Comparison of ENCODE assay signal across 13 cellular contexts in the genomic region with DNA sequence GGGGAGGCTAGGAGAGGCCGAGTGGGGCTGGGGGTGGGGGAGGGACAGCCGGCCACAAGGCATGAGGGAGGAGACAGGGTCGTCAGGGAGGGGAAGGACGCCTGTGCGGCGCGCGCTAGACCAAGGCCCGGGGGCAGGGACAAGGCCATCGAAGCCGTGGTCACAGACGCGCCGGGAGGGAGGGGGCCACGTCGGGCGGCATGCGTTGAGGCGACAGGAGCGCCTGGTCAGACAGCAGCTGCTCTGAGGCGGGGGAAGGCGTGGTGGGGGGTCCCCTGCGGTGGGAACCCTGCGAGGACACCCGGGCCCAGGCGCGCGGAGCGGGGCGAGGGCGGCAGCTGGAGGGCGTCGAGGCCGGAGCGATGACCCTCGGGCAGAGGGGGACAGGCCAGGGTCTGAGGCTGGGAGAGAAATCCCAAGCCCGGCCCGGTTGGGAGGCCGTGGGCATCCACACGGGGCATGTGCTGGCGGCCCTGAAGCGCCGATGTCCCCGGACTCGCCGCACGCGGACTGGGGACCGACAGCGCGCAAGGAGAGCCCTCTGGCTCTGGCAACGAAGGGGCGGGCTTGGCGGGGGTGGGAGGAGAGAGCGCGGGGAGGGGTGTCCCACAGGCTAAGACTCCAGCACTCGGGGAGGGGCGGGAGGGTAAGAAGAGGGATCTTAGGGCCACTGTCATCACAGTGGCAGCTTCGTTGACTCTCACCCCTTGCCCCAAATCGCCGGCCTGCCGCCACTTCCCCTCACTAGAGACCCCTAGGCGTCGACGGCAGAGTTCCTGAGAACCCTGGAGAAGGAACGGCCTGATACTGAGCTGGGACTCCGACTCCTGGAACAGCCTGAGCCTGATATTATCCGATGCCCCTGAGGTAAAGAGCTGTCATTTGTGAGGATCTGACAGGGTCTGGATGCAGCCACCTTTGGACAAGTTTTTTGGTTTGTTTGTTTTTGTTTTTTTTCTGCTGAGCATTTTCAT. TPM values are rescaled to one million over a fixed set of nuclear protein-coding genes. Genes with fewer than 3 reads are reported as not detected.
DNase-seq lines count a peak whose midpoint lies in the region; ATAC-seq, FAIRE-seq and TF ChIP-seq lines count a peak whose summit lies in the region.
"Had no signal": no experiment of that assay in that cellular context is flagged by ENCODE, and none has a peak within 500 bp of the region (broad histone marks: within the 10 kb centered on the region; RNA-seq: fewer than 3 reads in every experiment).

No MANE protein-coding gene starts in this region.

- TF ChIP-seq CTCF in A549 (IDR thresholded peaks at IDR 0.05) (no peak), GM13976 (IDR thresholded peaks at IDR 0.05; ENCODE audit: borderline replicate concordance, control extremely low read depth, extremely low read depth, insufficient read depth, missing control alignments) (no peak), brain (conservative IDR thresholded peaks at IDR 0.05) (no peak)

- H3K4me1 Mint-ChIP-seq in brain: peaks cover 16% of the 10 kb centered on the region

- no peak for TF ChIP-seq RAD21 in A549 (conservative IDR thresholded peaks at IDR 0.05 in 1 of 2, IDR thresholded peaks at IDR 0.05 in 1 of 2)

- H3K9me3 ChIP-seq in A549: no peaks in the 10 kb centered on the region
- no peaks in the 10 kb centered on the region for H3K9me3 ChIP-seq in mesodermal cell (ENCODE audit: control insufficient read depth, low read length)
- H3K9me3 ChIP-seq: heart right ventricle had no signal

- WGBS in A549 (ENCODE audit: missing lambda C conversion rate): 81% methylated on average over 46 of the region's 68 CpGs
- WGBS in mesodermal cell (ENCODE audit: insufficient coverage in 2 of 2), 2 experiments: 38 to 45% methylated on average over 33 to 57 of the region's 68 CpGs

- POLR2A ChIA-PET in A549 (lab: Yijun Ruan, JAX): interaction anchor here (1.5 kb wide), 1 partner anchor 13 kb away, joined by 7 read pairs; no protein-coding TSS in a partner anchor

- H3K27ac Mint-ChIP-seq in brain: no peak overlapping the region

- peak; percentile 53 to 63; a peak in 4 of 6 replicates for ATAC-seq in A549

- no peaks in the 10 kb centered on the region for H3K36me3 Mint-ChIP-seq in brain

- in situ Hi-C loops in GM13976 (cut with MboI; ENCODE audit: low sequenced_read_pairs, unreplicated experiment): no loop called here

- H3K27ac ChIP-seq in A549 (no peak overlapping the region), mesodermal cell (ENCODE audit: low read depth, low read length, severe bottlenecking) (peak overlapping the region; percentile 77)
- H3K27ac ChIP-seq: VCaP had no signal

- FAIRE-seq in A549 (lab: Jason Lieb, UNC): no peak
- FAIRE-seq: GM12892 had no signal

- DNase-seq in A549 (ENCODE audit: low read depth in 1 of 2, low spot score in 1 of 2) (no peak), GM13976 (ENCODE audit: low spot score) (peak; percentile 30), COLO829 (ENCODE audit: low spot score) (no peak), dermis blood vessel endothelial cell (no peak), kidney tubule cell (ENCODE audit: low spot score) (no peak)
- no peak for DNase-seq in NK-92 treated with Interleukin-12 subunit alpha and Interleukin-12 subunit beta, amount 100 ng/mL, for 24 hours (lab: John Stamatoyannopoulos, UW)
- DNase-seq: NCI-H1436 had no signal

- H3K4me2 ChIP-seq in A549: no peak overlapping the region

- CTCF ChIA-PET in A549 (lab: Yijun Ruan, JAX): interaction anchor here (1.3 to 1.8 kb wide), 2 partner anchors 26 to 68 kb away, joined by 3 to 5 read pairs; no protein-coding TSS in a partner anchor

- no peak for TF ChIP-seq EP300 in A549 (IDR thresholded peaks at IDR 0.05)

- TF ChIP-seq POLR2A in A549 (IDR thresholded peaks at IDR 0.05; ENCODE audit: low read length): no peak

- peaks cover 6% of the 10 kb centered on the region for H3K4me1 ChIP-seq in A549
- H3K4me1 ChIP-seq in mesodermal cell (ENCODE audit: control insufficient read depth, insufficient read depth, low read length, poor library complexity, severe bottlenecking): peaks cover 15% of the 10 kb centered on the region

- peaks cover 0 to 9% (median 6%) of the 10 kb centered on the region in 5 experiments for H3K9me3 Mint-ChIP-seq in brain

- H3K4me3 ChIP-seq in A549: no peak overlapping the region
- no peak overlapping the region for H3K4me3 ChIP-seq in mesodermal cell (ENCODE audit: extremely low read depth, insufficient read depth, low read length, poor library complexity, severe bottlenecking)

- H3K27me3 Mint-ChIP-seq in brain: peaks cover 61% of the 10 kb centered on the region

- H3K4me3 Mint-ChIP-seq in brain: peak overlapping the region in 4 of 5 experiments; percentile 38 to 59 (median 44)

- H3K36me3 ChIP-seq in mesodermal cell (ENCODE audit: control insufficient read depth, insufficient read depth, low read length): no peaks in the 10 kb centered on the region
- H3K36me3 ChIP-seq: heart right ventricle had no signal

TF ChIP-seq in A549, 52 proteins besides CTCF, POLR2A, EP300 and RAD21 (continues in another document):
- no peak for TF ChIP-seq PHF8 (IDR thresholded peaks at IDR 0.05; ENCODE audit: borderline replicate concordance, low read depth)
- TF ChIP-seq NFE2L2 (conservative IDR thresholded peaks at IDR 0.05; ENCODE audit: low read length): no peak
- TF ChIP-seq FOSL2 (IDR thresholded peaks at IDR 0.05): no peak
- TF ChIP-seq FOSL2 (CRISPR knock-in tag; IDR thresholded peaks at IDR 0.05): no peak
- TF ChIP-seq CEBPB (IDR thresholded peaks at IDR 0.05): no peak
- TF ChIP-seq JUNB (IDR thresholded peaks at IDR 0.05): no peak
- no peak for TF ChIP-seq KDM1A (IDR thresholded peaks at IDR 0.05; ENCODE audit: low read depth)
- TF ChIP-seq RCOR1 (IDR thresholded peaks at IDR 0.05; ENCODE audit: low read depth, low read length): no peak
- TF ChIP-seq, protein P1, sequence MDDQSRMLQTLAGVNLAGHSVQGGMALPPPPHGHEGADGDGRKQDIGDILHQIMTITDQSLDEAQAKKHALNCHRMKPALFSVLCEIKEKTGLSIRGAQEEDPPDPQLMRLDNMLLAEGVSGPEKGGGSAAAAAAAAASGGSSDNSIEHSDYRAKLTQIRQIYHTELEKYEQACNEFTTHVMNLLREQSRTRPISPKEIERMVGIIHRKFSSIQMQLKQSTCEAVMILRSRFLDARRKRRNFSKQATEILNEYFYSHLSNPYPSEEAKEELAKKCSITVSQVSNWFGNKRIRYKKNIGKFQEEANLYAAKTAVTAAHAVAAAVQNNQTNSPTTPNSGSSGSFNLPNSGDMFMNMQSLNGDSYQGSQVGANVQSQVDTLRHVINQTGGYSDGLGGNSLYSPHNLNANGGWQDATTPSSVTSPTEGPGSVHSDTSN (IDR thresholded peaks at IDR 0.05): no peak

RNA-seq across cellular contexts. Expression of a gene that starts 5.0 kb away (rescaled TPM):
- polyA plus RNA-seq in A549 (2011; rRNA removed) (not detected in 2 replicates), A549 (2017; fragmentation: RNase III; extraction: RNeasy Plus Mini Kit Qiagen cat#74134 plus additional on column Dnase treatment) (not detected in 3 replicates), brain (ENCODE audit: insufficient read depth, low read depth, low replicate concordance) (not detected)
- polyA plus RNA-seq in A549 (2012; cell fraction: cytosol; rRNA removed): 0.10 TPM in 1 of 2 replicates, not detected in the other
- polyA plus RNA-seq in A549 (2012; cell fraction: nucleus; rRNA removed): 0.19 and 1.1 TPM in 2 replicates
- not detected in 2 replicates for polyA minus RNA-seq in A549 (2011; rRNA and poly(A)+ RNA removed)
- not detected for polyA plus RNA-seq in mesodermal cell (2013, experiment 1 of 2)
- not detected for polyA plus RNA-seq in mesodermal cell (2013, experiment 2 of 2)
- not detected in 2 replicates for total RNA-seq in dermis blood vessel endothelial cell
- total RNA-seq: heart right ventricle, OCI-LY7 had no signal
- polyA plus RNA-seq: heart right ventricle had no signal

RNA-seq across cellular contexts. Expression of a gene that starts 6.4 kb away (rescaled TPM):
- 0.16 and 0.24 TPM in 2 replicates for polyA plus RNA-seq in A549 (2011; rRNA removed)
- 0.23 TPM in 1 of 2 replicates, not detected in the other for polyA plus RNA-seq in A549 (2012; cell fraction: cytosol; rRNA removed)
- 0.21 and 0.58 TPM in 2 replicates for polyA plus RNA-seq in A549 (2012; cell fraction: nucleus; rRNA removed)
- 0.29 to 0.56 TPM (median 0.54 TPM) in 3 replicates for polyA plus RNA-seq in A549 (2017; fragmentation: RNase III; extraction: RNeasy Plus Mini Kit Qiagen cat#74134 plus additional on column Dnase treatment)
- 0.54 and 1.5 TPM in 2 replicates for polyA minus RNA-seq in A549 (2011; rRNA and poly(A)+ RNA removed)
- not detected for polyA plus RNA-seq in brain (ENCODE audit: insufficient read depth, low read depth, low replicate concordance)
- not detected for polyA plus RNA-seq in mesodermal cell (2013, experiment 1 of 2)
- polyA plus RNA-seq in mesodermal cell (2013, experiment 2 of 2): not detected
- total RNA-seq in dermis blood vessel endothelial cell: not detected in 2 replicates
- total RNA-seq: heart right ventricle, OCI-LY7 had no signal
- polyA plus RNA-seq: heart right ventricle had no signal

RNA-seq across cellular contexts. Expression of a gene that starts 19.3 kb away (rescaled TPM):
- polyA plus RNA-seq in A549 (2011; rRNA removed): 25.7 and 31.4 TPM in 2 replicates
- polyA plus RNA-seq in A549 (2012; cell fraction: cytosol; rRNA removed): 36.6 and 38.1 TPM in 2 replicates
- 248 and 268 TPM in 2 replicates for polyA plus RNA-seq in A549 (2012; cell fraction: nucleus; rRNA removed)
- 30.5 to 43.8 TPM (median 43.2 TPM) in 3 replicates for polyA plus RNA-seq in A549 (2017; fragmentation: RNase III; extraction: RNeasy Plus Mini Kit Qiagen cat#74134 plus additional on column Dnase treatment)
- polyA minus RNA-seq in A549 (2011; rRNA and poly(A)+ RNA removed): 13.2 and 17.7 TPM in 2 replicates
- 34.9 TPM for polyA plus RNA-seq in brain (ENCODE audit: insufficient read depth, low read depth, low replicate concordance)
- 45.7 TPM for polyA plus RNA-seq in mesodermal cell (2013, experiment 1 of 2)
- 36.0 TPM for polyA plus RNA-seq in mesodermal cell (2013, experiment 2 of 2)
- 19.8 and 42.2 TPM in 2 replicates for total RNA-seq in dermis blood vessel endothelial cell

RNA-seq across cellular contexts. Expression of a gene that starts 19.4 kb away (rescaled TPM):
- polyA plus RNA-seq in A549 (2011; rRNA removed): 33.0 and 35.5 TPM in 2 replicates
- polyA plus RNA-seq in A549 (2012; cell fraction: cytosol; rRNA removed): 41.2 and 43.3 TPM in 2 replicates
- polyA plus RNA-seq in A549 (2012; cell fraction: nucleus; rRNA removed): 161 and 181 TPM in 2 replicates
- 34.3 to 38.2 TPM (median 37.5 TPM) in 3 replicates for polyA plus RNA-seq in A549 (2017; fragmentation: RNase III; extraction: RNeasy Plus Mini Kit Qiagen cat#74134 plus additional on column Dnase treatment)
- polyA minus RNA-seq in A549 (2011; rRNA and poly(A)+ RNA removed): 47.5 and 50.4 TPM in 2 replicates
- 38.4 TPM for polyA plus RNA-seq in brain (ENCODE audit: insufficient read depth, low read depth, low replicate concordance)
- 41.1 TPM for polyA plus RNA-seq in mesodermal cell (2013, experiment 1 of 2)
- 36.7 TPM for polyA plus RNA-seq in mesodermal cell (2013, experiment 2 of 2)
- total RNA-seq in dermis blood vessel endothelial cell: 51.6 and 52.4 TPM in 2 replicates

RNA-seq across cellular contexts. Expression of a gene that starts 20.8 kb away (rescaled TPM):
- polyA plus RNA-seq in A549 (2011; rRNA removed) (not detected in 2 replicates), A549 (2017; fragmentation: RNase III; extraction: RNeasy Plus Mini Kit Qiagen cat#74134 plus additional on column Dnase treatment) (not detected in 3 replicates), brain (ENCODE audit: insufficient read depth, low read depth, low replicate concordance) (12.3 TPM)
- not detected in 2 replicates for polyA plus RNA-seq in A549 (2012; cell fraction: cytosol; rRNA removed)
- 0.05 TPM in 1 of 2 replicates, not detected in the other for polyA plus RNA-seq in A549 (2012; cell fraction: nucleus; rRNA removed)
- not detected in 2 replicates for polyA minus RNA-seq in A549 (2011; rRNA and poly(A)+ RNA removed)
- polyA plus RNA-seq in mesodermal cell (2013, experiment 1 of 2): 144 TPM
- polyA plus RNA-seq in mesodermal cell (2013, experiment 2 of 2): 111 TPM
- 0.34 and 0.37 TPM in 2 replicates for total RNA-seq in dermis blood vessel endothelial cell
- total RNA-seq: OCI-LY7 had no signal
